In the genomic region with DNA sequence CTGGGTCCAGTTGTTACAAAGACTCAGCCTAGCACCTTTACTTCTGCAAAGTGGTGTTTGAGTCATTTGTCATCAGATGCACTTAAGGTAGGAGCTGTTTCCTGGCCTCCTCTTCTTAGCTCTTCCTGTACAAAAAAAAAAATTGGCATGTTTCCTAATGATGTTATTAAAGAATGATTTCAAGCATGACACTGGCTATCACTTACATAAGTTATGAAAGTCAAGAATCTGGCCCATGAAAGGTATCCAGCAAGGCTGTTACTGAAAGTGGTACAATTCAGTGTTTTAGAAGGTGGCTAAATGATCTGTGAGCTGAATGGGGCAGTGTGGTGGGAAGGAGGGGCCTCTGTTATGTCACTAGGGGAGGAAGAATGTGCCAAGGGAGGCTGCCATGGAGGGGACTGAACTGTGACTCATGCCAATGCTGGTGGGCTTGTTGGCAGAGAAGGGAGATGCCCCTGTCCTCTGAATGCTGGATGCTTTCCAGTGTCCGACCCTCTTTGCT, we compare ENCODE assay signal across 11 cellular contexts.
DNase-seq lines count a peak whose midpoint lies in the region; ATAC-seq and TF ChIP-seq lines count a peak whose summit lies in the region.
"Had no signal": no experiment of that assay in that cellular context is flagged by ENCODE, and none has a peak within 500 bp of the region (broad histone marks: within the 10 kb centered on the region; RNA-seq: fewer than 3 reads in every experiment).

No MANE protein-coding gene starts in this region.

- H4K20me1 ChIP-seq in HCT116 (ENCODE audit: insufficient read depth) = no peaks in the 10 kb centered on the region
- H4K20me1 ChIP-seq in SK-N-SH (ENCODE audit: insufficient read depth) = no peaks in the 10 kb centered on the region

- H3K4me1 Mint-ChIP-seq in glutamatergic neuron (ENCODE audit: low read depth, unreplicated experiment) = peaks cover 12% of the 10 kb centered on the region
- H3K4me1 Mint-ChIP-seq: T-helper 17 cell had no signal

- 21% methylated on average over 1 of the region's 1 CpG for WGBS in SK-N-SH (ENCODE audit: low lambda C conversion rate)
- 17 to 51% methylated on average over 1 of the region's 1 CpG for WGBS in sigmoid colon, 2 donors

- H3K27ac ChIP-seq in HCT116 (ENCODE audit: low read depth, low read length) = peak overlapping the region; percentile 54
- H3K27ac ChIP-seq in SK-N-SH (ENCODE audit: low read depth in 2 of 2, low read length in 1 of 2) = peak overlapping the region; percentile 76 to 87
- peak overlapping the region; percentile 12 to 68 (median 49) for H3K27ac ChIP-seq in sigmoid colon

- TF ChIP-seq POLR2A in HCT116 (IDR thresholded peaks at IDR 0.05; ENCODE audit: borderline replicate concordance, extremely low read depth, insufficient read depth, insufficient read length) (no peak), sigmoid colon (IDR thresholded peaks at IDR 0.05) (no peak)

- H3K79me2 ChIP-seq in HCT116 (ENCODE audit: insufficient read depth, low read length) (no peaks in the 10 kb centered on the region), SK-N-SH (ENCODE audit: insufficient read depth) (no peaks in the 10 kb centered on the region)

- H3F3A ChIP-seq in SK-N-SH (replicated peaks; ENCODE audit: insufficient read depth) = peaks cover 27% of the 10 kb centered on the region

- H3K4me2 ChIP-seq in HCT116 (ENCODE audit: low read length) = peak overlapping the region; percentile 53
- H3K4me2 ChIP-seq in SK-N-SH = peak overlapping the region; percentile 53

- peak; percentile 21 for DNase-seq in HCT116 (ENCODE audit: low read depth, low spot score)
- DNase-seq in SK-N-SH = no peak
- no peak for DNase-seq in glutamatergic neuron
- DNase-seq in sigmoid colon = no peak
- no peak for DNase-seq in NCI-H524 treated with DMSO at 0.1 percent for 48 hours (lab: John Stamatoyannopoulos, UW)
- DNase-seq in central memory CD4-positive, alpha-beta T cell = no peak
- DNase-seq: NCI-H1694, T-helper 17 cell had no signal

- H3K4me1 ChIP-seq in HCT116 (ENCODE audit: control insufficient read depth in 1 of 2, insufficient read depth in 2 of 2, low read length in 2 of 2) = peaks cover 17 to 27% of the 10 kb centered on the region in 2 experiments
- H3K4me1 ChIP-seq in SK-N-SH (ENCODE audit: control insufficient read depth in 1 of 2, insufficient read depth in 2 of 2, low read depth in 1 of 2, low read length in 1 of 2) = peaks cover 13 to 22% of the 10 kb centered on the region in 2 experiments
- peaks cover 0 to 21% (median 13%) of the 10 kb centered on the region in 4 donors for H3K4me1 ChIP-seq in sigmoid colon

- TF ChIP-seq CTCF in HCT116 (IDR thresholded peaks at IDR 0.05 in 2 of 3, conservative IDR thresholded peaks at IDR 0.05 in 1 of 3; ENCODE audit: borderline replicate concordance in 1 of 3, insufficient read depth in 1 of 3, low read depth in 2 of 3, low read length in 2 of 3) = no peak
- no peak for TF ChIP-seq CTCF in SK-N-SH (IDR thresholded peaks at IDR 0.05)
- no peak for TF ChIP-seq CTCF in glutamatergic neuron (IDR thresholded peaks at IDR 0.05; ENCODE audit: partially characterized antibody, unreplicated experiment)
- TF ChIP-seq CTCF in sigmoid colon (IDR thresholded peaks at IDR 0.05) = no peak

- no peaks in the 10 kb centered on the region for H3K27me3 Mint-ChIP-seq in glutamatergic neuron (ENCODE audit: unreplicated experiment)

- intact Hi-C loops in HCT116 (cut with micrococcal nuclease) (loop anchor here (10.0 kb wide), 1 partner anchor 333 kb away; no protein-coding TSS in a partner anchor), sigmoid colon (cut with DNase I) (no loop called here)

- ATAC-seq in HCT116 = peak; percentile 76
- no peak for ATAC-seq in HG02884 (IDR thresholded peaks at IDR 0.05; ENCODE audit: unreplicated experiment)
- no peak for ATAC-seq in GM18873 (IDR thresholded peaks at IDR 0.05; ENCODE audit: low FRiP score, unreplicated experiment)
- ATAC-seq: T-helper 17 cell had no signal

- peak overlapping the region; percentile 7 for H3K4me3 Mint-ChIP-seq in glutamatergic neuron (ENCODE audit: unreplicated experiment)
- H3K4me3 Mint-ChIP-seq: T-helper 17 cell had no signal

- POLR2A ChIA-PET in HCT116 (lab: Charles Lee) = interaction anchor here (3.9 kb wide), 1 partner anchor 9 kb away, joined by 24 read pairs; no protein-coding TSS in a partner anchor
- POLR2A ChIA-PET in SK-N-SH (lab: Yijun Ruan, JAX) = no interaction called here

- H3K9me3 ChIP-seq in HCT116 (ENCODE audit: control insufficient read depth in 1 of 2, insufficient read depth in 1 of 2, low read depth in 1 of 2, low read length in 2 of 2) = no peaks in the 10 kb centered on the region
- no peaks in the 10 kb centered on the region for H3K9me3 ChIP-seq in SK-N-SH
- H3K9me3 ChIP-seq in sigmoid colon = no peaks in the 10 kb centered on the region

- peak in 1 of 2 experiments; percentile 40; a peak in 1 of 4 replicates for TF ChIP-seq EP300 in SK-N-SH (IDR thresholded peaks at IDR 0.05; ENCODE audit: borderline replicate concordance in 1 of 2, low read depth in 1 of 2, low read length in 1 of 2)
- TF ChIP-seq EP300 in sigmoid colon (IDR thresholded peaks at IDR 0.05) = no peak

- H3K4me3 ChIP-seq in HCT116 (replicated peaks in 1 of 2; ENCODE audit: low read depth in 1 of 2, low read length in 2 of 2) (no peak overlapping the region), SK-N-SH (ENCODE audit: low read depth in 2 of 2, low read length in 1 of 2) (no peak overlapping the region), sigmoid colon (no peak overlapping the region)

- RAD21 ChIA-PET in HCT116 (lab: Charles Lee; ENCODE audit: low non-redundant PET in 1 of 2, low total read pairs in 2 of 2, uncharacterized antibody in 2 of 2, unreplicated experiment in 2 of 2) = no interaction called here

- BruUV-seq in HCT116 (replicated peaks; lab: Mats Ljungman, UMichigan) = no TSS peak

- CTCF ChIA-PET in HCT116 (lab: Charles Lee) (interaction anchor here (1.2 to 1.4 kb wide), 2 partner anchors 10 to 149 kb away, joined by 4 to 5 read pairs; no protein-coding TSS in a partner anchor), SK-N-SH (lab: Yijun Ruan, JAX) (interaction anchor here (0.7 to 1.4 kb wide), 2 partner anchors 9 to 195 kb away, joined by 3 to 5 read pairs; no protein-coding TSS in a partner anchor)

- no peaks in the 10 kb centered on the region for H3K36me3 ChIP-seq in HCT116 (ENCODE audit: control insufficient read depth in 1 of 2, insufficient read depth in 2 of 2, low read length in 2 of 2)
- H3K36me3 ChIP-seq in SK-N-SH (replicated peaks in 1 of 2; ENCODE audit: control insufficient read depth in 1 of 2, insufficient read depth in 2 of 2, low read length in 1 of 2) = no peaks in the 10 kb centered on the region
- no peaks in the 10 kb centered on the region for H3K36me3 ChIP-seq in sigmoid colon

- H2AFZ ChIP-seq in HCT116 (ENCODE audit: low read depth, low read length, poor library complexity, severe bottlenecking) (peak overlapping the region; percentile 71), SK-N-SH (ENCODE audit: low read depth) (peak overlapping the region; percentile 66; the same call in 1 of the 2 replicates)

- no peaks in the 10 kb centered on the region for H3K9me3 Mint-ChIP-seq in glutamatergic neuron (ENCODE audit: unreplicated experiment)
- H3K9me3 Mint-ChIP-seq: activated T-helper 2 cell treated with anti-CD3 and anti-CD28 coated beads, Interferon-gamma antibody, Interleukin-2, Interleukin-4, amounts not matched to agents 10 μg/mL and 5 μg/mL and 100 μg/mL, durations not matched to agents 14 hours and 24 hours and 36 hours had no signal

- H3K27me3 ChIP-seq in HCT116 (ENCODE audit: insufficient read depth, low read length) = no peaks in the 10 kb centered on the region
- no peaks in the 10 kb centered on the region for H3K27me3 ChIP-seq in SK-N-SH (ENCODE audit: insufficient read depth)
- H3K27me3 ChIP-seq in sigmoid colon = no peaks in the 10 kb centered on the region

- H3K27ac Mint-ChIP-seq in glutamatergic neuron (ENCODE audit: unreplicated experiment) = no peak overlapping the region
- H3K27ac Mint-ChIP-seq: activated T-helper 2 cell treated with anti-CD3 and anti-CD28 coated beads, Interferon-gamma antibody, Interleukin-2, Interleukin-4, amounts not matched to agents 10 μg/mL and 5 μg/mL and 100 μg/mL, durations not matched to agents 14 hours and 24 hours and 36 hours; T-helper 17 cell had no signal

- TF ChIP-seq RAD21 in HCT116 (IDR thresholded peaks at IDR 0.05; ENCODE audit: low read depth) = no peak
- TF ChIP-seq RAD21 in SK-N-SH (IDR thresholded peaks at IDR 0.05; ENCODE audit: low read length) = no peak

- H3K9me2 ChIP-seq in HCT116 (ENCODE audit: insufficient read depth) = no peaks in the 10 kb centered on the region
- H3K9me2 ChIP-seq in SK-N-SH = no peaks in the 10 kb centered on the region

- peak overlapping the region; percentile 16 for H3K9ac ChIP-seq in HCT116 (ENCODE audit: low read length)
- H3K9ac ChIP-seq in SK-N-SH = peak overlapping the region; percentile 45; the same call in 1 of the 2 replicates

- H3K36me3 Mint-ChIP-seq in glutamatergic neuron (ENCODE audit: unreplicated experiment) = peaks cover 7% of the 10 kb centered on the region

TF ChIP-seq in HCT116, 20 proteins besides CTCF, POLR2A, EP300 and RAD21:
- no peak for TF ChIP-seq SIN3A (IDR thresholded peaks at IDR 0.05; ENCODE audit: low read depth)
- TF ChIP-seq CBX3 (IDR thresholded peaks at IDR 0.05; ENCODE audit: low read depth) = 0 out of 2 replicates have a peak, but pooled peaks have one; percentile 13

TF ChIP-seq in SK-N-SH, 30 proteins besides CTCF, POLR2A, EP300 and RAD21:
- TF ChIP-seq RCOR1 (IDR thresholded peaks at IDR 0.05; ENCODE audit: low read length) = no peak
- 0 out of 2 replicates have a peak, but pooled peaks have one; percentile 8 for TF ChIP-seq GABPA (IDR thresholded peaks at IDR 0.05; ENCODE audit: low read depth)
- TF ChIP-seq JUND (IDR thresholded peaks at IDR 0.05) = peak; percentile 28; the same call in 1 of the 2 replicates
- TF ChIP-seq TCF12 (IDR thresholded peaks at IDR 0.05) = peak; percentile 14; the same call in 1 of the 2 replicates
- peak; percentile 73 for TF ChIP-seq NFIC (IDR thresholded peaks at IDR 0.05; ENCODE audit: borderline replicate concordance)
- TF ChIP-seq, protein P1, sequence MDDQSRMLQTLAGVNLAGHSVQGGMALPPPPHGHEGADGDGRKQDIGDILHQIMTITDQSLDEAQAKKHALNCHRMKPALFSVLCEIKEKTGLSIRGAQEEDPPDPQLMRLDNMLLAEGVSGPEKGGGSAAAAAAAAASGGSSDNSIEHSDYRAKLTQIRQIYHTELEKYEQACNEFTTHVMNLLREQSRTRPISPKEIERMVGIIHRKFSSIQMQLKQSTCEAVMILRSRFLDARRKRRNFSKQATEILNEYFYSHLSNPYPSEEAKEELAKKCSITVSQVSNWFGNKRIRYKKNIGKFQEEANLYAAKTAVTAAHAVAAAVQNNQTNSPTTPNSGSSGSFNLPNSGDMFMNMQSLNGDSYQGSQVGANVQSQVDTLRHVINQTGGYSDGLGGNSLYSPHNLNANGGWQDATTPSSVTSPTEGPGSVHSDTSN (IDR thresholded peaks at IDR 0.05) = peak; percentile 37
